ENCODE assay signal across 2 cellular contexts in the genomic region with DNA sequence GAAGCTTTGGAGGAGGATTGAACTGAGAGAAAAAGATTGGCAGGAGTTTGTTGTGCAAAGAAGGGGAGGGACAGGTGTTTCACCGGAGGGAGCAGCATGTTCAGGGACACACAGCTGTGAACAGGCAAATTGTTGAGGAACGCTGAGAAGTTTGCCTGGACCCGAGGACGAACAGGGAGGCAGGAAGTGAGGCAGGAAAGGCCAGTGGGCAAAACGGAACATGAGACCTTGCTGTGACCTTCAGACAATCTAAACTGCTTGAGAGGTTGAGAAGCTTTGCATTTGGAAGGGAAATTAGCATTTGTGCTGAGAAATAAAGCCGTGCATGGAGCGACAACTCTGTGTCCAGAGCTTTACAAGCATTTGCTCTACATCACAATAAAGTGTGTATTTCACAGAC.
TF ChIP-seq lines count a peak whose summit lies in the region.

No MANE protein-coding gene starts in this region.

TF ChIP-seq in IMR-90, 13 proteins besides CTCF, POLR2A, EP300 and RAD21 (continued from another document):
- TF ChIP-seq SMC3 (IDR thresholded peaks at IDR 0.05; ENCODE audit: low read depth, low read length) (no peak), RCOR1 (IDR thresholded peaks at IDR 0.05; ENCODE audit: insufficient replicate concordance, low read length) (no peak), MAFK (IDR thresholded peaks at IDR 0.05; ENCODE audit: low read depth, low read length) (no peak), CHD1 (IDR thresholded peaks at IDR 0.05; ENCODE audit: low read depth, low read length) (no peak), RFX5 (IDR thresholded peaks at IDR 0.05; ENCODE audit: low read depth, low read length) (no peak), BHLHE40 (IDR thresholded peaks at IDR 0.05; ENCODE audit: low read depth, low read length) (no peak), CEBPB (IDR thresholded peaks at IDR 0.05; ENCODE audit: low read depth, low read length) (no peak), NFE2L2 (IDR thresholded peaks at IDR 0.05; ENCODE audit: low read depth, low read length) (no peak)
- TF ChIP-seq, protein P1, sequence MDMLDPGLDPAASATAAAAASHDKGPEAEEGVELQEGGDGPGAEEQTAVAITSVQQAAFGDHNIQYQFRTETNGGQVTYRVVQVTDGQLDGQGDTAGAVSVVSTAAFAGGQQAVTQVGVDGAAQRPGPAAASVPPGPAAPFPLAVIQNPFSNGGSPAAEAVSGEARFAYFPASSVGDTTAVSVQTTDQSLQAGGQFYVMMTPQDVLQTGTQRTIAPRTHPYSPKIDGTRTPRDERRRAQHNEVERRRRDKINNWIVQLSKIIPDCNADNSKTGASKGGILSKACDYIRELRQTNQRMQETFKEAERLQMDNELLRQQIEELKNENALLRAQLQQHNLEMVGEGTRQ (IDR thresholded peaks at IDR 0.05; ENCODE audit: low read depth, low read length), result no peak
- TF ChIP-seq, protein P2, sequence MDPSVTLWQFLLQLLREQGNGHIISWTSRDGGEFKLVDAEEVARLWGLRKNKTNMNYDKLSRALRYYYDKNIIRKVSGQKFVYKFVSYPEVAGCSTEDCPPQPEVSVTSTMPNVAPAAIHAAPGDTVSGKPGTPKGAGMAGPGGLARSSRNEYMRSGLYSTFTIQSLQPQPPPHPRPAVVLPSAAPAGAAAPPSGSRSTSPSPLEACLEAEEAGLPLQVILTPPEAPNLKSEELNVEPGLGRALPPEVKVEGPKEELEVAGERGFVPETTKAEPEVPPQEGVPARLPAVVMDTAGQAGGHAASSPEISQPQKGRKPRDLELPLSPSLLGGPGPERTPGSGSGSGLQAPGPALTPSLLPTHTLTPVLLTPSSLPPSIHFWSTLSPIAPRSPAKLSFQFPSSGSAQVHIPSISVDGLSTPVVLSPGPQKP (IDR thresholded peaks at IDR 0.05; ENCODE audit: borderline replicate concordance, low read depth, low read length), result no peak
TF ChIP-seq in IMR-90: peak in this region for 0.

TF ChIP-seq in WTC11, 78 proteins besides CTCF, POLR2A, EP300 and RAD21:
- TF ChIP-seq, protein P3, sequence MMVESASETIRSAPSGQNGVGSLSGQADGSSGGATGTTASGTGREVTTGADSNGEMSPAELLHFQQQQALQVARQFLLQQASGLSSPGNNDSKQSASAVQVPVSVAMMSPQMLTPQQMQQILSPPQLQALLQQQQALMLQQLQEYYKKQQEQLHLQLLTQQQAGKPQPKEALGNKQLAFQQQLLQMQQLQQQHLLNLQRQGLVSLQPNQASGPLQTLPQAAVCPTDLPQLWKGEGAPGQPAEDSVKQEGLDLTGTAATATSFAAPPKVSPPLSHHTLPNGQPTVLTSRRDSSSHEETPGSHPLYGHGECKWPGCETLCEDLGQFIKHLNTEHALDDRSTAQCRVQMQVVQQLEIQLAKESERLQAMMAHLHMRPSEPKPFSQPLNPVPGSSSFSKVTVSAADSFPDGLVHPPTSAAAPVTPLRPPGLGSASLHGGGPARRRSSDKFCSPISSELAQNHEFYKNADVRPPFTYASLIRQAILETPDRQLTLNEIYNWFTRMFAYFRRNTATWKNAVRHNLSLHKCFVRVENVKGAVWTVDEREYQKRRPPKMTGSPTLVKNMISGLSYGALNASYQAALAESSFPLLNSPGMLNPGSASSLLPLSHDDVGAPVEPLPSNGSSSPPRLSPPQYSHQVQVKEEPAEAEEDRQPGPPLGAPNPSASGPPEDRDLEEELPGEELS (CRISPR knock-in tag; IDR thresholded peaks at IDR 0.05), result 0 out of 2 replicates have a peak, but pooled peaks have one; percentile 41
- TF ChIP-seq, protein P4, sequence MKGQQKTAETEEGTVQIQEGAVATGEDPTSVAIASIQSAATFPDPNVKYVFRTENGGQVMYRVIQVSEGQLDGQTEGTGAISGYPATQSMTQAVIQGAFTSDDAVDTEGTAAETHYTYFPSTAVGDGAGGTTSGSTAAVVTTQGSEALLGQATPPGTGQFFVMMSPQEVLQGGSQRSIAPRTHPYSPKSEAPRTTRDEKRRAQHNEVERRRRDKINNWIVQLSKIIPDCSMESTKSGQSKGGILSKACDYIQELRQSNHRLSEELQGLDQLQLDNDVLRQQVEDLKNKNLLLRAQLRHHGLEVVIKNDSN (CRISPR knock-in tag; IDR thresholded peaks at IDR 0.05), result no peak
- peak; percentile 63; the same call in 1 of the 2 replicates for TF ChIP-seq ESRRA (CRISPR knock-in tag; IDR thresholded peaks at IDR 0.05; ENCODE audit: borderline replicate concordance)
